2 cellular contexts compared by ENCODE assay signal in genomic region chr2:146413086-146413610, GRCh38.
TF ChIP-seq lines count a peak whose summit lies in the region.

No MANE protein-coding gene starts in this region.

TF ChIP-seq in HCT116, 20 proteins besides CTCF, POLR2A, EP300 and RAD21:
- no peak for TF ChIP-seq REST (IDR thresholded peaks at IDR 0.05; ENCODE audit: low read depth)
- no peak for TF ChIP-seq POLR2AphosphoS5 (IDR thresholded peaks at IDR 0.05; ENCODE audit: low read depth, low read length)
- no peak for TF ChIP-seq FOSL1 (IDR thresholded peaks at IDR 0.05; ENCODE audit: low read depth)
- TF ChIP-seq, protein P1, sequence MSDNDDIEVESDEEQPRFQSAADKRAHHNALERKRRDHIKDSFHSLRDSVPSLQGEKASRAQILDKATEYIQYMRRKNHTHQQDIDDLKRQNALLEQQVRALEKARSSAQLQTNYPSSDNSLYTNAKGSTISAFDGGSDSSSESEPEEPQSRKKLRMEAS (IDR thresholded peaks at IDR 0.05): no peak
- no peak for TF ChIP-seq TCF7L2 (IDR thresholded peaks at IDR 0.05; ENCODE audit: borderline replicate concordance, extremely low read depth, insufficient read depth, insufficient read length)
- TF ChIP-seq EZH2phosphoT487 (IDR thresholded peaks at IDR 0.05; ENCODE audit: borderline replicate concordance): no peak
- no peak for TF ChIP-seq CEBPB (IDR thresholded peaks at IDR 0.05; ENCODE audit: low read depth)
- no peak for TF ChIP-seq ZFX (IDR thresholded peaks at IDR 0.05)
- TF ChIP-seq ATF3 (IDR thresholded peaks at IDR 0.05): no peak
- TF ChIP-seq JUND (IDR thresholded peaks at IDR 0.05): no peak
- no peak for TF ChIP-seq SIN3A (IDR thresholded peaks at IDR 0.05; ENCODE audit: low read depth)
- no peak for TF ChIP-seq ELF1 (IDR thresholded peaks at IDR 0.05; ENCODE audit: borderline replicate concordance, low read depth)
- TF ChIP-seq YY1 (IDR thresholded peaks at IDR 0.05; ENCODE audit: extremely low read depth, insufficient replicate concordance, low read depth, low read length): no peak
- TF ChIP-seq ZNF274 (IDR thresholded peaks at IDR 0.05; ENCODE audit: low read depth, low read length): no peak

TF ChIP-seq in H1, 55 proteins besides CTCF, POLR2A, EP300 and RAD21:
- TF ChIP-seq RNF2 (IDR thresholded peaks at IDR 0.05; ENCODE audit: borderline replicate concordance, low read depth, low read length, missing control alignments, poor library complexity, severe bottlenecking): no peak
- TF ChIP-seq POLR2AphosphoS5 (IDR thresholded peaks at IDR 0.05; ENCODE audit: low read depth, low read length): no peak
- TF ChIP-seq TEAD4 (IDR thresholded peaks at IDR 0.05; ENCODE audit: low read depth, low read length): no peak
- no peak for TF ChIP-seq SIN3A (conservative IDR thresholded peaks at IDR 0.05 in 1 of 2, IDR thresholded peaks at IDR 0.05 in 1 of 2; ENCODE audit: low read depth in 1 of 2, low read length in 2 of 2)
- no peak for TF ChIP-seq CHD1 (IDR thresholded peaks at IDR 0.05; ENCODE audit: low read depth, low read length)
- no peak for TF ChIP-seq JUN (IDR thresholded peaks at IDR 0.05; ENCODE audit: low read depth, low read length)
- TF ChIP-seq SP1 (IDR thresholded peaks at IDR 0.05; ENCODE audit: low read depth, low read length): no peak
- TF ChIP-seq BRCA1 (IDR thresholded peaks at IDR 0.05; ENCODE audit: low read depth, low read length): no peak
- TF ChIP-seq ASH2L (IDR thresholded peaks at IDR 0.05; ENCODE audit: low read length): no peak
- TF ChIP-seq TAF7 (optimal IDR thresholded peaks at IDR 0.05; ENCODE audit: borderline replicate concordance, low read depth, low read length): no peak
- TF ChIP-seq ZNF274 (IDR thresholded peaks at IDR 0.05; ENCODE audit: borderline replicate concordance, extremely low read depth, low read length): no peak
TF ChIP-seq in H1: peak in this region for 0.
